Comparison of ENCODE assay signal across 9 cellular contexts in genomic region chr11:30326114-30326783, GRCh38. TPM values are rescaled to one million over a fixed set of nuclear protein-coding genes. Genes with fewer than 3 reads are reported as not detected.
DNase-seq lines count a peak whose midpoint lies in the region; ATAC-seq and TF ChIP-seq lines count a peak whose summit lies in the region.
"Had no signal": no experiment of that assay in that cellular context is flagged by ENCODE, and none has a peak within 500 bp of the region (broad histone marks: within the 10 kb centered on the region; RNA-seq: fewer than 3 reads in every experiment).

No MANE protein-coding gene starts in this region.

- H3K36me3 ChIP-seq in spleen, result peaks cover 0 to 26% (median 3%) of the 10 kb centered on the region in 6 donors

- ATAC-seq in activated T-cell treated with anti-CD3 and anti-CD28 coated beads, Interleukin-2, amount 50 U/mL, for 72 hours (replicated peaks in 1 of 2), result no peak
- ATAC-seq in activated CD4-positive, CD25-positive, alpha-beta regulatory T cell treated with anti-CD3 and anti-CD28 coated beads, Interleukin-2, amount 50 U/mL, for 24 hours, result no peak

- H3K9me3 Mint-ChIP-seq in activated T-cell treated with anti-CD3 and anti-CD28 coated beads, Interleukin-2, amount 50 U/mL, for 72 hours, result no peaks in the 10 kb centered on the region
- no peaks in the 10 kb centered on the region for H3K9me3 Mint-ChIP-seq in Calu3 (ENCODE audit: low read depth, unreplicated experiment)

- no peaks in the 10 kb centered on the region for H3K27me3 ChIP-seq in spleen (replicated peaks in 1 of 7)

- H3K27me3 Mint-ChIP-seq in activated T-cell treated with anti-CD3 and anti-CD28 coated beads, Interleukin-2, amount 50 U/mL, for 72 hours (ENCODE audit: low read depth), result no peaks in the 10 kb centered on the region
- H3K27me3 Mint-ChIP-seq in Calu3 (ENCODE audit: unreplicated experiment), result no peaks in the 10 kb centered on the region

- peaks cover 36 to 89% (median 67%) of the 10 kb centered on the region in 6 donors for H3K4me1 ChIP-seq in spleen

- peaks cover 77% of the 10 kb centered on the region for H3K4me1 Mint-ChIP-seq in activated T-cell treated with anti-CD3 and anti-CD28 coated beads, Interleukin-2, amount 50 U/mL, for 72 hours (ENCODE audit: low read depth)
- peaks cover 22% of the 10 kb centered on the region for H3K4me1 Mint-ChIP-seq in Calu3 (ENCODE audit: low read depth, unreplicated experiment)

- peak overlapping the region; percentile 90 for H3K27ac Mint-ChIP-seq in activated T-cell treated with anti-CD3 and anti-CD28 coated beads, Interleukin-2, amount 50 U/mL, for 72 hours
- H3K27ac Mint-ChIP-seq in Calu3 (ENCODE audit: unreplicated experiment), result no peak overlapping the region

- H3K4me3 Mint-ChIP-seq in activated T-cell treated with anti-CD3 and anti-CD28 coated beads, Interleukin-2, amount 50 U/mL, for 72 hours, result peak overlapping the region; percentile 67 to 77
- no peak overlapping the region for H3K4me3 Mint-ChIP-seq in Calu3 (ENCODE audit: low read depth, unreplicated experiment)

- TF ChIP-seq POLR2A in spleen (IDR thresholded peaks at IDR 0.05), result no peak

- intact Hi-C loops in spleen (cut with DNase I; ENCODE audit: low total_unique reads), result no loop called here
- intact Hi-C loops in Calu3 (cut with micrococcal nuclease; ENCODE audit: unreplicated experiment), result no loop called here

- CTCF ChIA-PET in Calu3 (lab: Charles Lee), result no interaction called here

- 54 to 78% (median 68%) methylated on average over 2 of the region's 2 CpGs for WGBS in spleen, 5 donors

- H3K4me3 ChIP-seq in choroid plexus epithelial cell (ENCODE audit: low read depth, low read length) (no peak overlapping the region), spleen (peak overlapping the region in 1 of 8 donors; percentile 24)

- peak overlapping the region in 6 of 8 donors; percentile 20 to 93 (median 54) for H3K27ac ChIP-seq in spleen

- no peaks in the 10 kb centered on the region for H3K9me3 ChIP-seq in spleen

- no peak for DNase-seq in activated T-cell treated with anti-CD3 and anti-CD28 coated beads, Interleukin-2, amount 50 U/mL, for 72 hours
- no peak for DNase-seq in activated T-cell treated with anti-CD3 and anti-CD28 coated beads, Interleukin-2, amount 50 U/mL, for 48 hours
- peak; percentile 24 for DNase-seq in SKM-1 (lab: John Stamatoyannopoulos, UW; ENCODE audit: unreplicated experiment)
- DNase-seq in choroid plexus epithelial cell (ENCODE audit: low read depth), result peak; percentile 35
- DNase-seq in spleen, result no peak
- DNase-seq in Calu3, result no peak
- DNase-seq in NCI-H345 treated with DMSO at 0.1 percent for 48 hours (lab: John Stamatoyannopoulos, UW; ENCODE audit: unreplicated experiment), result no peak
- DNase-seq: NCI-H146 had no signal

- BruUV-seq in Calu3 (replicated peaks; lab: Mats Ljungman, UMichigan), result no TSS peak

- TF ChIP-seq CTCF in choroid plexus epithelial cell (conservative IDR thresholded peaks at IDR 0.05; ENCODE audit: low read depth, low read length) (no peak), spleen (IDR thresholded peaks at IDR 0.05 in 8 of 11, conservative IDR thresholded peaks at IDR 0.05 in 3 of 11) (no peak), Calu3 (IDR thresholded peaks at IDR 0.05; ENCODE audit: unreplicated experiment) (no peak)

- H3K36me3 Mint-ChIP-seq in activated T-cell treated with anti-CD3 and anti-CD28 coated beads, Interleukin-2, amount 50 U/mL, for 72 hours (ENCODE audit: insufficient read depth in 2 of 2), result peaks cover 0 to 25% of the 10 kb centered on the region in 2 donors
- H3K36me3 Mint-ChIP-seq in Calu3 (ENCODE audit: insufficient read depth, unreplicated experiment), result peaks cover 14% of the 10 kb centered on the region

RNA-seq across cellular contexts. Expression of gene ARL14EP, which starts 3.3 kb away (rescaled TPM):
- 10 to 100 TPM; 31.4 to 40.8 TPM for total RNA-seq in activated T-cell treated with anti-CD3 and anti-CD28 coated beads, Interleukin-2, amount 50 U/mL, for 72 hours
- total RNA-seq in spleen (10 to 100 TPM; 28.4 to 40.3 (median 33.7) TPM), Calu3 (2022) (17.6 and 24.2 TPM in 2 replicates)
- polyA plus RNA-seq in spleen, result 10 to 100 TPM; 15.6 to 18.4 (median 17.6) TPM

Comparison
In these comparisons a context has a peak if more than half of its experiments do, and no peak if none do; other contexts are left out.
1. DNase-seq: peak in SKM-1 (single experiment) and choroid plexus epithelial cell (single experiment); none in activated T-cell treated with anti-CD3 and anti-CD28 coated beads, Interleukin-2, amount 50 U/mL, for 72 hours (0 of 2), activated T-cell treated with anti-CD3 and anti-CD28 coated beads, Interleukin-2, amount 50 U/mL, for 48 hours (0 of 2), spleen (single experiment), Calu3 (single experiment) and NCI-H345 treated with DMSO at 0.1 percent for 48 hours (single experiment).